In genomic region chr14:95547626-95548327, GRCh38 we compare ENCODE assay signal across 1 cellular context.
TF ChIP-seq lines count a peak whose summit lies in the region.

No MANE protein-coding gene starts in this region.

TF ChIP-seq in H1, 55 proteins besides CTCF, POLR2A, EP300 and RAD21:
- TF ChIP-seq JUND (IDR thresholded peaks at IDR 0.05; ENCODE audit: low read length) (peak; percentile 67; the same call in 1 of the 2 replicates), CHD7 (IDR thresholded peaks at IDR 0.05; ENCODE audit: insufficient replicate concordance, low read length) (no peak)
